In genomic region chr6:147751232-147751631, GRCh38 we compare ENCODE assay signal across 29 cellular contexts.
"Had no signal": no experiment of that assay in that cellular context is flagged by ENCODE, and none has a peak within 500 bp of the region (broad histone marks: within the 10 kb centered on the region; RNA-seq: fewer than 3 reads in every experiment).

No MANE protein-coding gene starts in this region.

- DNase-seq: natural killer cell; occipital lobe; ovary; posterior cingulate gyrus; psoas muscle; right lobe of liver; sigmoid colon; small intestine; stimulated activated CD4-positive, alpha-beta T cell treated with anti-CD3 and anti-CD28 coated beads, Interleukin-15, amount 100 ng/mL, for 24 hours; stimulated activated CD4-positive, alpha-beta T cell treated with anti-CD3 and anti-CD28 coated beads, Interleukin-2, amount 100 ng/mL, for 24 hours; stimulated activated CD4-positive, alpha-beta T cell treated with anti-CD3 and anti-CD28 coated beads, Interleukin-2, amount 100 ng/mL, for 48 hours; stimulated activated CD4-positive, alpha-beta T cell treated with anti-CD3 and anti-CD28 coated beads, Interleukin-4, amount 100 ng/mL, for 24 hours; stimulated activated naive CD4-positive, alpha-beta T cell; stimulated activated naive CD8-positive, alpha-beta T cell treated with anti-CD3 and anti-CD28 coated beads, Interleukin-15, amount 100 ng/mL, for 72 hours; stimulated activated naive CD8-positive, alpha-beta T cell treated with anti-CD3 and anti-CD28 coated beads, Interleukin-15, Interleukin-2, amounts not matched to agents 100 U/mL and 50 U/mL, for 24 hours; substantia nigra; testis; tibial artery; transverse colon; upper lobe of right lung; uterus had no signal

- H3K27ac Mint-ChIP-seq: natural killer cell; nephron; neural progenitor cell; progenitor cell of endocrine pancreas; stimulated activated effector memory CD8-positive, alpha-beta T cell treated with anti-CD3 and anti-CD28 coated beads, Interleukin-12 subunit alpha, Interleukin-12 subunit beta, amount 100 ng/mL, for 72 hours; stimulated activated naive CD8-positive, alpha-beta T cell treated with anti-CD3 and anti-CD28 coated beads, Interleukin-15, amount 100 ng/mL, for 72 hours; type B pancreatic cell had no signal

- ATAC-seq: natural killer cell; psoas muscle; right cardiac atrium; right lobe of liver; stimulated activated effector memory CD8-positive, alpha-beta T cell treated with anti-CD3 and anti-CD28 coated beads, Interleukin-12 subunit alpha, Interleukin-12 subunit beta, amount 100 ng/mL, for 72 hours; stimulated activated naive CD8-positive, alpha-beta T cell treated with anti-CD3 and anti-CD28 coated beads, Interleukin-15, amount 100 ng/mL, for 72 hours; stimulated activated naive CD8-positive, alpha-beta T cell treated with anti-CD3 and anti-CD28 coated beads, Interleukin-15, Interleukin-2, amounts not matched to agents 100 U/mL and 50 U/mL, for 24 hours; upper lobe of right lung had no signal

- H3K4me1 Mint-ChIP-seq: natural killer cell; nephron; neural progenitor cell; stimulated activated effector memory CD8-positive, alpha-beta T cell treated with anti-CD3 and anti-CD28 coated beads, Interleukin-12 subunit alpha, Interleukin-12 subunit beta, amount 100 ng/mL, for 72 hours; stimulated activated naive CD8-positive, alpha-beta T cell treated with anti-CD3 and anti-CD28 coated beads, Interleukin-15, amount 100 ng/mL, for 72 hours had no signal

- H3K9me3 ChIP-seq: ovary, right lobe of liver, suprapubic skin, testis, upper lobe of right lung, uterus had no signal

- H3K4me1 ChIP-seq: neural progenitor cell, parathyroid adenoma, psoas muscle, right lobe of liver, sigmoid colon, suprapubic skin, testis, tibial artery, transverse colon, uterus had no signal

- H3K36me3 ChIP-seq: neural progenitor cell, ovary, right lobe of liver, sigmoid colon, suprapubic skin, tibial artery, transverse colon, upper lobe of right lung, uterus had no signal

- H3K27me3 Mint-ChIP-seq: progenitor cell of endocrine pancreas; stimulated activated naive CD8-positive, alpha-beta T cell treated with anti-CD3 and anti-CD28 coated beads, Interleukin-15, amount 100 ng/mL, for 72 hours; type B pancreatic cell had no signal

- H3K36me3 Mint-ChIP-seq: natural killer cell; stimulated activated effector memory CD8-positive, alpha-beta T cell treated with anti-CD3 and anti-CD28 coated beads, Interleukin-12 subunit alpha, Interleukin-12 subunit beta, amount 100 ng/mL, for 72 hours; type B pancreatic cell had no signal

- H3K4me3 Mint-ChIP-seq: natural killer cell; nephron; neural progenitor cell; stimulated activated effector memory CD8-positive, alpha-beta T cell treated with anti-CD3 and anti-CD28 coated beads, Interleukin-12 subunit alpha, Interleukin-12 subunit beta, amount 100 ng/mL, for 72 hours; stimulated activated naive CD8-positive, alpha-beta T cell treated with anti-CD3 and anti-CD28 coated beads, Interleukin-15, amount 100 ng/mL, for 72 hours; type B pancreatic cell had no signal

- H3K9me3 Mint-ChIP-seq: type B pancreatic cell had no signal

- H3K4me3 ChIP-seq: neural progenitor cell, ovary, psoas muscle, right lobe of liver, sigmoid colon, suprapubic skin, testis, tibial artery, transverse colon, upper lobe of right lung, uterus had no signal

- H3K27ac ChIP-seq: neural progenitor cell, ovary, parathyroid adenoma, psoas muscle, right lobe of liver, sigmoid colon, suprapubic skin, testis, tibial artery, transverse colon, upper lobe of right lung, uterus had no signal
